ENCODE assay signal across 8 cellular contexts in the genomic region with DNA sequence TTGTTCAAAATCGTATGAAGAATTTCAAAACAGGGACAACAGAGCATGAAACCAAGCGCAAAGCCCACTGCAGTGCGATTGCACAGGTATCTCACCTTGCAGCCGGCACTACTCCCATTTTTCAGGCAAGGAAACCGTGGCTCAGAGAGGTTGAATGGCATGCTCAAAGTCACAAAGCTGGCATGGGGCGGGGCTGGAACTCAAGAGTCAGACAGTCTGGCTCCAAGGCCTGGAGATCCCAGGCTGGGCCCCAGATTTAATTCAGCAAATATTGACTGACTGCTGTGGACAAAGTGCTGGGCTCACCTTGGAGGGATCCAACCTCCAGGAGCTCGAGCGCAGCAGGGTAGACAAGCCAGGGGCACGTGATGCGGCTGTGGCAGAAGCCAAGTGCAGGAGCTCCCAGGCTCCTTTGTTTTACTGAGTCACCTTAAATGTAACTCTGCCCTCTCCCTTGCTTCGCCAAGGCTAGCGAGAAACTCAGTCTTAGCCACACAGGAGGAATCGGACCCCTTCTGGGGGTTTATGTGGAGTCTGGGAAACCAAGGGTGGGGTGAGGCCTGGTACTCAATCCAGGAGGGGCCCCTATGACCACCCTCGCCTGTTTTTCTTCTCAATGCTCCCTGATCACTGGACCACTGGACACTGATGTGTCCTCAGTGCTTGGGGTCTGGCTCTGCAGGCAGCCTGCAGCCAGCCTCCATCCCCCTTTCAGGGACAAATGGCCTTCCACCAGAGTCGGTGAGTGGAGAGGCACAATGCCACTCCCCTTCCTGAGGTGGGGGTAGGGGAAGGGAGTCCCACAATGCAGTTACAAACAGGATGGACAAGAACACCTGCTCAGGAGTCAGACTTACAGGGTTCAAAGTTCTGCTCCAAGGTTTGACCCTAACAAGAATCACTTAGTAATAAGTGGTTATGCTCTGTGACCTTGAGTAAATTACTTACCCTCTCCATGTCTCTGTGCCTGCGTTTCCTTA.
DNase-seq lines count a peak whose midpoint lies in the region; ATAC-seq and TF ChIP-seq lines count a peak whose summit lies in the region.

No MANE protein-coding gene starts in this region.

- no peak overlapping the region for H3K27ac Mint-ChIP-seq in activated T-cell treated with anti-CD3 and anti-CD28 coated beads, Interleukin-2, amount 50 U/mL, for 24 hours

- no peak for TF ChIP-seq CTCF in WERI-Rb-1 (IDR thresholded peaks at IDR 0.05; ENCODE audit: low read depth, low read length)

- no peak overlapping the region for H3K9ac ChIP-seq in iPS-15b (ENCODE audit: low read depth, low read length)

- peak overlapping the region; percentile 78 for H3K4me3 Mint-ChIP-seq in activated T-cell treated with anti-CD3 and anti-CD28 coated beads, Interleukin-2, amount 50 U/mL, for 24 hours

- H3K4me1 Mint-ChIP-seq in activated T-cell treated with anti-CD3 and anti-CD28 coated beads, Interleukin-2, amount 50 U/mL, for 24 hours (ENCODE audit: low read depth): peaks cover 20% of the 10 kb centered on the region

- peak overlapping the region; percentile 62 for H3K27ac ChIP-seq in WERI-Rb-1
- peak overlapping the region; percentile 79 for H3K27ac ChIP-seq in substantia nigra (ENCODE audit: low read depth, low read length, poor library complexity, severe bottlenecking)

- H3K9me3 ChIP-seq in WERI-Rb-1 (ENCODE audit: severe bottlenecking) (no peaks in the 10 kb centered on the region), iPS-15b (ENCODE audit: control insufficient read depth, insufficient read depth, low read length) (no peaks in the 10 kb centered on the region)

- H3K27me3 Mint-ChIP-seq in activated T-cell treated with anti-CD3 and anti-CD28 coated beads, Interleukin-2, amount 50 U/mL, for 24 hours: peaks cover 13% of the 10 kb centered on the region

- peaks cover 13% of the 10 kb centered on the region for H3K4me1 ChIP-seq in iPS-15b (ENCODE audit: control insufficient read depth, insufficient read depth, low read length)

- peak overlapping the region; percentile 70 for H3K4me3 ChIP-seq in WERI-Rb-1 (ENCODE audit: low read depth, low read length)
- peak overlapping the region; percentile 84 for H3K4me3 ChIP-seq in iPS-15b (ENCODE audit: low read depth, low read length)

- DNase-seq in activated T-cell treated with anti-CD3 and anti-CD28 coated beads, Interleukin-2, amount 50 U/mL, for 24 hours: no peak
- no peak for DNase-seq in activated T-cell treated with anti-CD3 and anti-CD28 coated beads, Interleukin-2, amount 50 U/mL, for 48 hours
- DNase-seq in WERI-Rb-1 (peak; percentile 79), substantia nigra (lab: John Stamatoyannopoulos, UW) (no peak)
- DNase-seq in central memory CD4-positive, alpha-beta T cell: no peak
- DNase-seq in stimulated activated naive CD4-positive, alpha-beta T cell treated with Interleukin-2 at 50 U/mL for 16 hours (lab: John Stamatoyannopoulos, UW): no peak

- H3K9me3 Mint-ChIP-seq in activated T-cell treated with anti-CD3 and anti-CD28 coated beads, Interleukin-2, amount 50 U/mL, for 24 hours: no peaks in the 10 kb centered on the region

- H3K27me3 ChIP-seq in WERI-Rb-1 (ENCODE audit: insufficient read depth, low read depth, severe bottlenecking) (no peaks in the 10 kb centered on the region), iPS-15b (ENCODE audit: control insufficient read depth, insufficient read depth, low read length) (peaks cover 13% of the 10 kb centered on the region)

- no peaks in the 10 kb centered on the region for H3K36me3 Mint-ChIP-seq in activated T-cell treated with anti-CD3 and anti-CD28 coated beads, Interleukin-2, amount 50 U/mL, for 24 hours (ENCODE audit: low read depth)

- no peaks in the 10 kb centered on the region for H3K36me3 ChIP-seq in WERI-Rb-1
- H3K36me3 ChIP-seq in iPS-15b (ENCODE audit: control insufficient read depth, insufficient read depth, low read length): no peaks in the 10 kb centered on the region

- ATAC-seq in GM18502 (IDR thresholded peaks at IDR 0.05; ENCODE audit: poor library complexity, unreplicated experiment): no peak
